ENCODE assay signal across 2 cellular contexts in the genomic region with DNA sequence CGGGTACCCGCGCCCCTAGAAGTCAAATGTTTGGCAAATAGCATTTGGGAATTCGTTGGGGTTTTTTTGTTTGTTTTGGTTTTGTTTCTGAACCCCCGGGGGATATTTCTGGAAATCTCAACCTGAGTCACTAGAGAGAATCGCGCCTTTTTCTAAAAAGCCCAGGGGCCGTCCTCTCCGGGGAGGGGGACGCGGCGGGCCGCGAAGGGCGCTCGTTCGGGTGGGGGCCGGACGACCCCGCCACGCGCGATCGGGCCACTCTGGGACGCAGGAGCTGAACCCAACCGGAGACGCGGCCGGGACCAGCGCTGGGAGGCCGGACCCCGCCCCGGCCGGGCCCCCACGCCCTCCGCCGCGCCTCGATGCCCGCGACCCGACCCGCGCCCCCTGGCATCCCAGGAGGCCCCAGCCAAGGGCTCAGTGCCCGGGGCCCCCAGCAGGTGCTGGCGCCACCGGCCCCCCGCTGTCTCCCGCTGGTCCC.
TF ChIP-seq lines count a peak whose summit lies in the region.

No MANE protein-coding gene starts in this region.

TF ChIP-seq in K562, 482 proteins besides CTCF, POLR2A, EP300 and RAD21:
- TF ChIP-seq PHF8 (IDR thresholded peaks at IDR 0.05; ENCODE audit: borderline replicate concordance, low read length) (peak; percentile 40; the same call in 1 of the 2 replicates), YY1 (IDR thresholded peaks at IDR 0.05; ENCODE audit: borderline replicate concordance in 1 of 3, control insufficient read depth in 1 of 3, extremely low read depth in 1 of 3, insufficient read depth in 3 of 3, insufficient read length in 1 of 3, insufficient replicate concordance in 2 of 3, low read depth in 1 of 3, low read length in 2 of 3) (no peak), ZNF12 (CRISPR knock-in tag; IDR thresholded peaks at IDR 0.05) (no peak), KDM4B (IDR thresholded peaks at IDR 0.05; ENCODE audit: borderline replicate concordance in 2 of 2, low read depth in 1 of 2) (no peak), ELF1 (tag; IDR thresholded peaks at IDR 0.05) (no peak), SP1 (CRISPR knock-in tag; IDR thresholded peaks at IDR 0.05) (no peak), FOXM1 (IDR thresholded peaks at IDR 0.05; ENCODE audit: low read depth) (no peak), FOXM1 (CRISPR knock-in tag; IDR thresholded peaks at IDR 0.05; ENCODE audit: low read depth) (no peak), ZBTB7A (IDR thresholded peaks at IDR 0.05; ENCODE audit: borderline replicate concordance, control insufficient read depth, low read depth, low read length) (0 out of 2 replicates have a peak, but pooled peaks have one; percentile 1), ZNF668 (CRISPR knock-in tag; IDR thresholded peaks at IDR 0.05) (no peak), TEAD1 (CRISPR knock-in tag; IDR thresholded peaks at IDR 0.05) (no peak), PRPF4 (IDR thresholded peaks at IDR 0.05; ENCODE audit: insufficient read depth, low read depth, low read length, poor library complexity, severe bottlenecking) (no peak), ZSCAN32 (CRISPR knock-in tag; IDR thresholded peaks at IDR 0.05) (no peak), JUN (IDR thresholded peaks at IDR 0.05; ENCODE audit: borderline replicate concordance, low read depth, low read length) (no peak), JUN (CRISPR knock-in tag; IDR thresholded peaks at IDR 0.05; ENCODE audit: borderline replicate concordance) (no peak), CBX2 (IDR thresholded peaks at IDR 0.05; ENCODE audit: insufficient read depth, low read length, poor library complexity, severe bottlenecking) (no peak)
- TF ChIP-seq, protein P1, sequence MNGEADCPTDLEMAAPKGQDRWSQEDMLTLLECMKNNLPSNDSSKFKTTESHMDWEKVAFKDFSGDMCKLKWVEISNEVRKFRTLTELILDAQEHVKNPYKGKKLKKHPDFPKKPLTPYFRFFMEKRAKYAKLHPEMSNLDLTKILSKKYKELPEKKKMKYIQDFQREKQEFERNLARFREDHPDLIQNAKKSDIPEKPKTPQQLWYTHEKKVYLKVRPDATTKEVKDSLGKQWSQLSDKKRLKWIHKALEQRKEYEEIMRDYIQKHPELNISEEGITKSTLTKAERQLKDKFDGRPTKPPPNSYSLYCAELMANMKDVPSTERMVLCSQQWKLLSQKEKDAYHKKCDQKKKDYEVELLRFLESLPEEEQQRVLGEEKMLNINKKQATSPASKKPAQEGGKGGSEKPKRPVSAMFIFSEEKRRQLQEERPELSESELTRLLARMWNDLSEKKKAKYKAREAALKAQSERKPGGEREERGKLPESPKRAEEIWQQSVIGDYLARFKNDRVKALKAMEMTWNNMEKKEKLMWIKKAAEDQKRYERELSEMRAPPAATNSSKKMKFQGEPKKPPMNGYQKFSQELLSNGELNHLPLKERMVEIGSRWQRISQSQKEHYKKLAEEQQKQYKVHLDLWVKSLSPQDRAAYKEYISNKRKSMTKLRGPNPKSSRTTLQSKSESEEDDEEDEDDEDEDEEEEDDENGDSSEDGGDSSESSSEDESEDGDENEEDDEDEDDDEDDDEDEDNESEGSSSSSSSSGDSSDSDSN (IDR thresholded peaks at IDR 0.05; ENCODE audit: borderline replicate concordance in 1 of 2, low read depth in 2 of 2, low read length in 2 of 2): 0 out of 4 replicates have a peak, but pooled peaks of 1 of the 2 experiments have one; percentile 14
- TF ChIP-seq, protein P2, sequence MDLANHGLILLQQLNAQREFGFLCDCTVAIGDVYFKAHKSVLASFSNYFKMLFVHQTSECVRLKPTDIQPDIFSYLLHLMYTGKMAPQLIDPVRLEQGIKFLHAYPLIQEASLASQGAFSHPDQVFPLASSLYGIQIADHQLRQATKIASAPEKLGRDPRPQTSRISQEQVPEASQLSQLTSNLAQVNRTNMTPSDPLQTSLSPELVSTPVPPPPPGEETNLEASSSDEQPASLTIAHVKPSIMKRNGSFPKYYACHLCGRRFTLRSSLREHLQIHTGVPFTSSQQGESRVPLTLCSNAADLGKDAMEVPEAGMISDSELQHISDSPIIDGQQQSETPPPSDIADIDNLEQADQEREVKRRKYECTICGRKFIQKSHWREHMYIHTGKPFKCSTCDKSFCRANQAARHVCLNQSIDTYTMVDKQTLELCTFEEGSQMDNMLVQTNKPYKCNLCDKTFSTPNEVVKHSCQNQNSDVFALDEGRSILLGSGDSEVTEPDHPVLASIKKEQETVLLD (IDR thresholded peaks at IDR 0.05): no peak
- TF ChIP-seq, protein P3, sequence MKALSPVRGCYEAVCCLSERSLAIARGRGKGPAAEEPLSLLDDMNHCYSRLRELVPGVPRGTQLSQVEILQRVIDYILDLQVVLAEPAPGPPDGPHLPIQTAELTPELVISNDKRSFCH (CRISPR knock-in tag; IDR thresholded peaks at IDR 0.05): no peak
- TF ChIP-seq, protein P3 (tag; IDR thresholded peaks at IDR 0.05): no peak
- TF ChIP-seq, protein P4, sequence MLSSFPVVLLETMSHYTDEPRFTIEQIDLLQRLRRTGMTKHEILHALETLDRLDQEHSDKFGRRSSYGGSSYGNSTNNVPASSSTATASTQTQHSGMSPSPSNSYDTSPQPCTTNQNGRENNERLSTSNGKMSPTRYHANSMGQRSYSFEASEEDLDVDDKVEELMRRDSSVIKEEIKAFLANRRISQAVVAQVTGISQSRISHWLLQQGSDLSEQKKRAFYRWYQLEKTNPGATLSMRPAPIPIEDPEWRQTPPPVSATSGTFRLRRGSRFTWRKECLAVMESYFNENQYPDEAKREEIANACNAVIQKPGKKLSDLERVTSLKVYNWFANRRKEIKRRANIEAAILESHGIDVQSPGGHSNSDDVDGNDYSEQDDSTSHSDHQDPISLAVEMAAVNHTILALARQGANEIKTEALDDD (IDR thresholded peaks at IDR 0.05): no peak
- TF ChIP-seq, protein P5, sequence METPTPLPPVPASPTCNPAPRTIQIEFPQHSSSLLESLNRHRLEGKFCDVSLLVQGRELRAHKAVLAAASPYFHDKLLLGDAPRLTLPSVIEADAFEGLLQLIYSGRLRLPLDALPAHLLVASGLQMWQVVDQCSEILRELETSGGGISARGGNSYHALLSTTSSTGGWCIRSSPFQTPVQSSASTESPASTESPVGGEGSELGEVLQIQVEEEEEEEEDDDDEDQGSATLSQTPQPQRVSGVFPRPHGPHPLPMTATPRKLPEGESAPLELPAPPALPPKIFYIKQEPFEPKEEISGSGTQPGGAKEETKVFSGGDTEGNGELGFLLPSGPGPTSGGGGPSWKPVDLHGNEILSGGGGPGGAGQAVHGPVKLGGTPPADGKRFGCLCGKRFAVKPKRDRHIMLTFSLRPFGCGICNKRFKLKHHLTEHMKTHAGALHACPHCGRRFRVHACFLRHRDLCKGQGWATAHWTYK (CRISPR knock-in tag; IDR thresholded peaks at IDR 0.05): no peak

TF ChIP-seq in HepG2, 621 proteins besides CTCF, POLR2A, EP300 and RAD21 (continues in another document):
- TF ChIP-seq ZNF326 (CRISPR knock-in tag; IDR thresholded peaks at IDR 0.05; ENCODE audit: borderline replicate concordance) (no peak), ZNF3 (CRISPR knock-in tag; IDR thresholded peaks at IDR 0.05) (no peak), CEBPG (CRISPR knock-in tag; IDR thresholded peaks at IDR 0.05) (no peak), KLF15 (CRISPR knock-in tag; IDR thresholded peaks at IDR 0.05; ENCODE audit: borderline replicate concordance) (no peak), NFE2L1 (CRISPR knock-in tag; IDR thresholded peaks at IDR 0.05; ENCODE audit: borderline replicate concordance) (no peak), ZFX (CRISPR knock-in tag; IDR thresholded peaks at IDR 0.05; ENCODE audit: low read depth) (no peak), TBL1XR1 (IDR thresholded peaks at IDR 0.05; ENCODE audit: borderline replicate concordance, low read length, partially characterized antibody) (no peak), ZNF558 (CRISPR knock-in tag; IDR thresholded peaks at IDR 0.05; ENCODE audit: borderline replicate concordance) (peak; percentile 9; the same call in 1 of the 2 replicates), ZNF101 (CRISPR knock-in tag; IDR thresholded peaks at IDR 0.05; ENCODE audit: borderline replicate concordance, low read depth) (no peak), NBN (conservative IDR thresholded peaks at IDR 0.05) (no peak), ZSCAN21 (CRISPR knock-in tag; IDR thresholded peaks at IDR 0.05; ENCODE audit: borderline replicate concordance) (peak; percentile 66; the same call in 1 of the 2 replicates), ZNF703 (CRISPR knock-in tag; IDR thresholded peaks at IDR 0.05; ENCODE audit: borderline replicate concordance) (no peak), ARNT (IDR thresholded peaks at IDR 0.05) (no peak), IRF2 (CRISPR knock-in tag; IDR thresholded peaks at IDR 0.05) (no peak), ZSCAN12 (CRISPR knock-in tag; IDR thresholded peaks at IDR 0.05) (0 out of 2 replicates have a peak, but pooled peaks have one; percentile 8), ZNF841 (CRISPR knock-in tag; IDR thresholded peaks at IDR 0.05; ENCODE audit: borderline replicate concordance) (peak; percentile 87; the same call in 1 of the 2 replicates), NCOA5 (CRISPR knock-in tag; IDR thresholded peaks at IDR 0.05) (no peak), ZNF121 (CRISPR knock-in tag; IDR thresholded peaks at IDR 0.05) (0 out of 2 replicates have a peak, but pooled peaks have one; percentile 6), PAF1 (CRISPR knock-in tag; IDR thresholded peaks at IDR 0.05) (no peak), HCFC1 (IDR thresholded peaks at IDR 0.05; ENCODE audit: low read depth, low read length) (no peak), SP2 (CRISPR knock-in tag; IDR thresholded peaks at IDR 0.05) (peak; percentile 47; the same call in 1 of the 2 replicates), AGO1 (IDR thresholded peaks at IDR 0.05; ENCODE audit: low read depth, low read length, poor library complexity, severe bottlenecking) (peak; percentile 14), ZBTB38 (CRISPR knock-in tag; IDR thresholded peaks at IDR 0.05) (no peak), ZNF747 (CRISPR knock-in tag; IDR thresholded peaks at IDR 0.05; ENCODE audit: borderline replicate concordance) (peak; percentile 14; the same call in 1 of the 2 replicates)
- TF ChIP-seq, protein P6, sequence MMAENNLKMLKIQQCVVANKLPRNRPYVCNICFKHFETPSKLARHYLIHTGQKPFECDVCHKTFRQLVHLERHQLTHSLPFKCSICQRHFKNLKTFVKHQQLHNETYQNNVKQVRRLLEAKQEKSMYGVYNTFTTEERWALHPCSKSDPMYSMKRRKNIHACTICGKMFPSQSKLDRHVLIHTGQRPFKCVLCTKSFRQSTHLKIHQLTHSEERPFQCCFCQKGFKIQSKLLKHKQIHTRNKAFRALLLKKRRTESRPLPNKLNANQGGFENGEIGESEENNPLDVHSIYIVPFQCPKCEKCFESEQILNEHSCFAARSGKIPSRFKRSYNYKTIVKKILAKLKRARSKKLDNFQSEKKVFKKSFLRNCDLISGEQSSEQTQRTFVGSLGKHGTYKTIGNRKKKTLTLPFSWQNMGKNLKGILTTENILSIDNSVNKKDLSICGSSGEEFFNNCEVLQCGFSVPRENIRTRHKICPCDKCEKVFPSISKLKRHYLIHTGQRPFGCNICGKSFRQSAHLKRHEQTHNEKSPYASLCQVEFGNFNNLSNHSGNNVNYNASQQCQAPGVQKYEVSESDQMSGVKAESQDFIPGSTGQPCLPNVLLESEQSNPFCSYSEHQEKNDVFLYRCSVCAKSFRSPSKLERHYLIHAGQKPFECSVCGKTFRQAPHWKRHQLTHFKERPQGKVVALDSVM (CRISPR knock-in tag; IDR thresholded peaks at IDR 0.05): peak; percentile 39
- TF ChIP-seq, protein P7, sequence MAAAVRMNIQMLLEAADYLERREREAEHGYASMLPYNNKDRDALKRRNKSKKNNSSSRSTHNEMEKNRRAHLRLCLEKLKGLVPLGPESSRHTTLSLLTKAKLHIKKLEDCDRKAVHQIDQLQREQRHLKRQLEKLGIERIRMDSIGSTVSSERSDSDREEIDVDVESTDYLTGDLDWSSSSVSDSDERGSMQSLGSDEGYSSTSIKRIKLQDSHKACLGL (CRISPR knock-in tag; IDR thresholded peaks at IDR 0.05): no peak
- TF ChIP-seq, protein P8, sequence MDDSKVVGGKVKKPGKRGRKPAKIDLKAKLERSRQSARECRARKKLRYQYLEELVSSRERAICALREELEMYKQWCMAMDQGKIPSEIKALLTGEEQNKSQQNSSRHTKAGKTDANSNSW (CRISPR knock-in tag; IDR thresholded peaks at IDR 0.05; ENCODE audit: borderline replicate concordance): no peak
- TF ChIP-seq, protein P9, sequence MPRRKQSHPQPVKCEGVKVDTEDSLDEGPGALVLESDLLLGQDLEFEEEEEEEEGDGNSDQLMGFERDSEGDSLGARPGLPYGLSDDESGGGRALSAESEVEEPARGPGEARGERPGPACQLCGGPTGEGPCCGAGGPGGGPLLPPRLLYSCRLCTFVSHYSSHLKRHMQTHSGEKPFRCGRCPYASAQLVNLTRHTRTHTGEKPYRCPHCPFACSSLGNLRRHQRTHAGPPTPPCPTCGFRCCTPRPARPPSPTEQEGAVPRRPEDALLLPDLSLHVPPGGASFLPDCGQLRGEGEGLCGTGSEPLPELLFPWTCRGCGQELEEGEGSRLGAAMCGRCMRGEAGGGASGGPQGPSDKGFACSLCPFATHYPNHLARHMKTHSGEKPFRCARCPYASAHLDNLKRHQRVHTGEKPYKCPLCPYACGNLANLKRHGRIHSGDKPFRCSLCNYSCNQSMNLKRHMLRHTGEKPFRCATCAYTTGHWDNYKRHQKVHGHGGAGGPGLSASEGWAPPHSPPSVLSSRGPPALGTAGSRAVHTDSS (CRISPR knock-in tag; conservative IDR thresholded peaks at IDR 0.05): 0 out of 2 replicates have a peak, but pooled peaks have one; percentile 2
- TF ChIP-seq, protein P10, sequence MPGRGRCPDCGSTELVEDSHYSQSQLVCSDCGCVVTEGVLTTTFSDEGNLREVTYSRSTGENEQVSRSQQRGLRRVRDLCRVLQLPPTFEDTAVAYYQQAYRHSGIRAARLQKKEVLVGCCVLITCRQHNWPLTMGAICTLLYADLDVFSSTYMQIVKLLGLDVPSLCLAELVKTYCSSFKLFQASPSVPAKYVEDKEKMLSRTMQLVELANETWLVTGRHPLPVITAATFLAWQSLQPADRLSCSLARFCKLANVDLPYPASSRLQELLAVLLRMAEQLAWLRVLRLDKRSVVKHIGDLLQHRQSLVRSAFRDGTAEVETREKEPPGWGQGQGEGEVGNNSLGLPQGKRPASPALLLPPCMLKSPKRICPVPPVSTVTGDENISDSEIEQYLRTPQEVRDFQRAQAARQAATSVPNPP (CRISPR knock-in tag; IDR thresholded peaks at IDR 0.05): no peak
- TF ChIP-seq, protein P11, sequence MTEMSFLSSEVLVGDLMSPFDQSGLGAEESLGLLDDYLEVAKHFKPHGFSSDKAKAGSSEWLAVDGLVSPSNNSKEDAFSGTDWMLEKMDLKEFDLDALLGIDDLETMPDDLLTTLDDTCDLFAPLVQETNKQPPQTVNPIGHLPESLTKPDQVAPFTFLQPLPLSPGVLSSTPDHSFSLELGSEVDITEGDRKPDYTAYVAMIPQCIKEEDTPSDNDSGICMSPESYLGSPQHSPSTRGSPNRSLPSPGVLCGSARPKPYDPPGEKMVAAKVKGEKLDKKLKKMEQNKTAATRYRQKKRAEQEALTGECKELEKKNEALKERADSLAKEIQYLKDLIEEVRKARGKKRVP (CRISPR knock-in tag; IDR thresholded peaks at IDR 0.05): 0 out of 4 replicates have a peak, but pooled peaks of 1 of the 2 experiments have one; percentile 22
